In the genomic region with DNA sequence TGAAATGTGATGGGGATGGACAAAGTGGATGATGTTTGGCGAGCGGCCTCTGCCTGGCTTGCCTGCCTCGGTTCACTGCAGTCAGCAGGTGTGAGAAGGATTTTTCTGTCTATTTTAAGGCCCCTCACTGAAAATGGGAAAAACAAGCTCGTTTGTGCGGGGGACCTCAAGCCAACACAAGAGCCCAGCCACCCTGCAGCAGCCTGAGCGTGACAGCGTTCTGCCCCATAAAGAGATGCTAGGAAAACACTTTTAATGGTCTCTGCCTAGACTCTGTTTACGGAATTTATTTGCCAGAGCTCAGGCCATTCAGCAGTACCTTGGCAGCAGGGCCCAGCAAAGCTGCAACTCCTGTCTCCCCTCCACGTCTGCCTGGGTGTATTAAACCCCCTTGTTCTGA, we compare ENCODE assay signal across 33 cellular contexts.
DNase-seq lines count a peak whose midpoint lies in the region; ATAC-seq and TF ChIP-seq lines count a peak whose summit lies in the region.
"Had no signal": no experiment of that assay in that cellular context is flagged by ENCODE, and none has a peak within 500 bp of the region (broad histone marks: within the 10 kb centered on the region; RNA-seq: fewer than 3 reads in every experiment).

No MANE protein-coding gene starts in this region.

- no peak overlapping the region for H3K4me3 ChIP-seq in A673 (ENCODE audit: low read depth, low read length, poor library complexity, severe bottlenecking)
- H3K4me3 ChIP-seq in NT2/D1 (ENCODE audit: insufficient read length, low read depth), result no peak overlapping the region
- H3K4me3 ChIP-seq in left ventricle myocardium inferior, result no peak overlapping the region
- H3K4me3 ChIP-seq in prostate gland, result no peak overlapping the region
- H3K4me3 ChIP-seq: ascending aorta, MG63, testis had no signal

- no TSS peak for BruUV-seq in A673 (replicated peaks; lab: Mats Ljungman, UMichigan)

- H3K4me1 ChIP-seq in A673 (ENCODE audit: insufficient read depth, low read length, poor library complexity, severe bottlenecking) (peaks cover 72% of the 10 kb centered on the region), NT2/D1 (ENCODE audit: insufficient read depth, insufficient read length) (peaks cover 6% of the 10 kb centered on the region), left ventricle myocardium inferior (peaks cover 97% of the 10 kb centered on the region), prostate gland (replicated peaks) (peaks cover 2% of the 10 kb centered on the region)
- H3K4me1 ChIP-seq: testis had no signal

- 61% methylated on average over 9 of the region's 9 CpGs for WGBS in prostate gland

- intact Hi-C loops in A673 (cut with micrococcal nuclease; ENCODE audit: unreplicated experiment) (no loop called here), left ventricle myocardium inferior (cut with micrococcal nuclease) (no loop called here), prostate gland (cut with DNase I) (no loop called here)

- TF ChIP-seq CTCF in A673 (conservative IDR thresholded peaks at IDR 0.05; ENCODE audit: low read depth, low read length), result no peak
- TF ChIP-seq CTCF in left ventricle myocardium inferior (IDR thresholded peaks at IDR 0.05; ENCODE audit: borderline replicate concordance), result no peak
- no peak for TF ChIP-seq CTCF in prostate gland (IDR thresholded peaks at IDR 0.05)

- H3K27ac ChIP-seq in A673 (ENCODE audit: low read depth, low read length, poor library complexity, severe bottlenecking) (peak overlapping the region; percentile 39), left ventricle myocardium inferior (replicated peaks) (peak overlapping the region; percentile 93), prostate gland (peak overlapping the region in 1 of 2 donors; percentile 46)
- H3K27ac ChIP-seq: ascending aorta, C4-2B, HL-60, testis had no signal

- TF ChIP-seq POLR2A in prostate gland (IDR thresholded peaks at IDR 0.05), result no peak

- ATAC-seq in HG02610 (IDR thresholded peaks at IDR 0.05; ENCODE audit: unreplicated experiment), result no peak
- ATAC-seq: activated CD8-positive, alpha-beta memory T cell treated with anti-CD3 and anti-CD28 coated beads, Interleukin-2, amount 10 ng/mL, durations not matched to agents 7 days and 5 days; activated T-cell treated with anti-CD3 and anti-CD28 coated beads, Interleukin-2, amount 50 U/mL, for 4 hours; effector memory CD8-positive, alpha-beta T cell had no signal

- CTCF ChIA-PET in A673 (lab: Charles Lee), result no interaction called here

- POLR2A ChIA-PET in A673 (lab: Charles Lee; ENCODE audit: low non-redundant PET), result no interaction called here

- H3K9ac ChIP-seq in NT2/D1 (ENCODE audit: insufficient read length, low read depth), result peak overlapping the region; percentile 32

- no peaks in the 10 kb centered on the region for H3K36me3 ChIP-seq in A673 (ENCODE audit: insufficient read depth, low read length, poor library complexity, severe bottlenecking)
- H3K36me3 ChIP-seq in NT2/D1 (ENCODE audit: insufficient read depth, insufficient read length, low read length), result no peaks in the 10 kb centered on the region
- H3K36me3 ChIP-seq in left ventricle myocardium inferior, result peaks cover 7% of the 10 kb centered on the region
- H3K36me3 ChIP-seq in prostate gland, result no peaks in the 10 kb centered on the region
- H3K36me3 ChIP-seq: MG63 had no signal

- DNase-seq in A673 (ENCODE audit: low spot score) (no peak), NT2/D1 (ENCODE audit: low read depth, low spot score) (no peak), left ventricle myocardium inferior (no peak), prostate gland (ENCODE audit: low spot score) (peak; percentile 50), cerebellum (ENCODE audit: low spot score) (no peak), UCSD-AML1 (lab: John Stamatoyannopoulos, UW; ENCODE audit: unreplicated experiment) (no peak)
- DNase-seq: activated CD4-positive, alpha-beta T cell treated with anti-CD3 and anti-CD28 coated beads, Interleukin-2, amount 50 U/mL, for 1 hour; activated CD4-positive, CD25-positive, alpha-beta regulatory T cell; activated CD8-positive, alpha-beta memory T cell treated with anti-CD3 and anti-CD28 coated beads, Interleukin-2, amount 10 ng/mL, durations not matched to agents 7 days and 5 days; activated gamma-delta T cell; activated T-cell treated with anti-CD3 and anti-CD28 coated beads, Interleukin-2, amount 50 U/mL, for 4 hours; Caco-2; caudate nucleus; cortex of kidney; DMS53; effector memory CD8-positive, alpha-beta T cell; erythroblast; H7; KG1; MG63; naive B cell; NCI-H2029; NCI-H226; NCI-H774; nucleus accumbens; small intestine; stimulated activated naive CD4-positive, alpha-beta T cell treated with Interleukin-2 at 50 U/mL for 16 hours; T-helper 1 cell; testis had no signal

- no peaks in the 10 kb centered on the region for H3K27me3 ChIP-seq in A673 (replicated peaks; ENCODE audit: insufficient read depth, low read depth, low read length, poor library complexity)
- no peaks in the 10 kb centered on the region for H3K27me3 ChIP-seq in NT2/D1 (ENCODE audit: insufficient read depth, insufficient read length)
- H3K27me3 ChIP-seq in left ventricle myocardium inferior (ENCODE audit: low read depth), result no peaks in the 10 kb centered on the region
- H3K27me3 ChIP-seq in prostate gland (replicated peaks; ENCODE audit: insufficient read depth), result no peaks in the 10 kb centered on the region
- H3K27me3 ChIP-seq: ascending aorta, MG63, testis had no signal

- no peaks in the 10 kb centered on the region for H3K9me3 ChIP-seq in A673 (ENCODE audit: low read depth, low read length, poor library complexity, severe bottlenecking)
- no peaks in the 10 kb centered on the region for H3K9me3 ChIP-seq in NT2/D1 (ENCODE audit: insufficient read depth, low read length)
- no peaks in the 10 kb centered on the region for H3K9me3 ChIP-seq in left ventricle myocardium inferior (replicated peaks)
- H3K9me3 ChIP-seq in prostate gland, result no peaks in the 10 kb centered on the region
- H3K9me3 ChIP-seq: ascending aorta, Caco-2, MG63, testis had no signal
